Comparison of ENCODE assay signal across 20 cellular contexts in the genomic region with DNA sequence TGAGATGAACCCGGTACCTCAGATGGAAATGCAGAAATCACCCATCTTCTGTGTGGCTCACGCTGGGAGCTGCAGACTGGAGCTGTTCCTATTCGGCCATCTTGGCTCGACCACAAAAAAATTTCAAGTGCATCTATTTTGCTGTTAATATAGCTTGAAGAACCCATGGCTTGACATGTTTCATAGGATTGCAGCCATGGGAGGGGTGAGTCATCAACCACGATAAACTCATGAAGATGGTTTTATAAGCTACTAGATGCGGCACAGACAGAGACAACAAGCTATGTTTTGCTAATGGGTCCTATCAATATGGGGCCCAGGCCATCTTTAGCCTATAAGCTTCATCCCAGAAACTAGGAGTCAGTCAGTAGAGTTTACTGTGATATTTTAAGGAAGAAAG.
DNase-seq lines count a peak whose midpoint lies in the region; ATAC-seq, FAIRE-seq and TF ChIP-seq lines count a peak whose summit lies in the region.
"Had no signal": no experiment of that assay in that cellular context is flagged by ENCODE, and none has a peak within 500 bp of the region (broad histone marks: within the 10 kb centered on the region; RNA-seq: fewer than 3 reads in every experiment).

No MANE protein-coding gene starts in this region.

- peak; percentile 19 for DNase-seq in stimulated activated CD4-positive, alpha-beta T cell treated with anti-CD3 and anti-CD28 coated beads, Interleukin-1b, Interleukin-23, amount 100 ng/mL, for 48 hours
- DNase-seq in stimulated activated CD4-positive, alpha-beta T cell treated with anti-CD3 and anti-CD28 coated beads, Interleukin-2, amount 100 ng/mL, for 24 hours = no peak
- DNase-seq in SW480 (ENCODE audit: low spot score) (peak; percentile 23), fibroblast of mammary gland (ENCODE audit: low read depth) (peak; percentile 75), DMS 273 treated with DMSO at 0.1 percent for 48 hours (lab: John Stamatoyannopoulos, UW) (no peak), Kasumi-1 (lab: John Stamatoyannopoulos, UW) (no peak), RCC 7860 (ENCODE audit: low spot score) (no peak)
- DNase-seq: activated naive CD8-positive, alpha-beta T cell treated with anti-CD3 and anti-CD28 coated beads, Interleukin-2, amount 10 ng/mL, durations not matched to agents 7 days and 5 days; Karpas-422; left cardiac atrium; natural killer cell; NCI-H1417; pancreas; right cardiac atrium; RPMI8226 had no signal

- TF ChIP-seq CTCF in fibroblast of mammary gland (conservative IDR thresholded peaks at IDR 0.05; ENCODE audit: control insufficient read depth, insufficient read depth, low read depth, low read length) = no peak

- FAIRE-seq in RCC 7860 (lab: Jason Lieb, UNC) = no peak
- FAIRE-seq: H54, pancreas had no signal

- no peak for ATAC-seq in HG02973 (IDR thresholded peaks at IDR 0.05; ENCODE audit: unreplicated experiment)
- ATAC-seq: activated T-helper 17 cell treated with anti-CD3 and anti-CD28 coated beads, Interleukin-2, amount 50 U/mL, for 72 hours; left cardiac atrium; natural killer cell; pancreas; right cardiac atrium; stimulated activated effector memory CD8-positive, alpha-beta T cell treated with anti-CD3 and anti-CD28 coated beads, Interleukin-12 subunit alpha, Interleukin-12 subunit beta, amount 100 ng/mL, for 72 hours had no signal

- no peak overlapping the region for H3K4me3 ChIP-seq in fibroblast of mammary gland (ENCODE audit: control insufficient read depth, low read depth, low read length)
- H3K4me3 ChIP-seq: pancreas, vagina had no signal

Comparison
In these comparisons a context has a peak if more than half of its experiments do, and no peak if none do; other contexts are left out.
1. DNase-seq: peak in stimulated activated CD4-positive, alpha-beta T cell treated with anti-CD3 and anti-CD28 coated beads, Interleukin-1b, Interleukin-23, amount 100 ng/mL, for 48 hours (single experiment), SW480 (single experiment) and fibroblast of mammary gland (single experiment); none in stimulated activated CD4-positive, alpha-beta T cell treated with anti-CD3 and anti-CD28 coated beads, Interleukin-2, amount 100 ng/mL, for 24 hours (0 of 2), DMS 273 treated with DMSO at 0.1 percent for 48 hours (single experiment), Kasumi-1 (0 of 2) and RCC 7860 (single experiment).